ENCODE assay signal across 12 cellular contexts in genomic region chr5:68683632-68684035, GRCh38.
DNase-seq lines count a peak whose midpoint lies in the region; ATAC-seq, FAIRE-seq and TF ChIP-seq lines count a peak whose summit lies in the region.
"Had no signal": no experiment of that assay in that cellular context is flagged by ENCODE, and none has a peak within 500 bp of the region (broad histone marks: within the 10 kb centered on the region; RNA-seq: fewer than 3 reads in every experiment).

No MANE protein-coding gene starts in this region.

- intact Hi-C loops in Right ventricle myocardium superior (cut with DNase I) (no loop called here), left ventricle myocardium inferior (cut with micrococcal nuclease) (no loop called here), GM12878 (cut with micrococcal nuclease; ENCODE audit: unreplicated experiment) (no loop called here)

- H3K9ac ChIP-seq in GM12878 (ENCODE audit: control insufficient read depth, insufficient read depth, low read length) = no peak overlapping the region

- TF ChIP-seq EP300 in GM12878 (IDR thresholded peaks at IDR 0.05; ENCODE audit: borderline replicate concordance in 1 of 2, control insufficient read depth in 1 of 2, low read depth in 2 of 2, low read length in 2 of 2) = no peak

- no peaks in the 10 kb centered on the region for H3K4me1 Mint-ChIP-seq in stimulated activated naive CD8-positive, alpha-beta T cell treated with anti-CD3 and anti-CD28 coated beads, Interleukin-15, amount 100 ng/mL, for 72 hours

- CTCF ChIA-PET in GM12878 (lab: Yijun Ruan, JAX) = interaction anchor here (1.0 kb wide), 1 partner anchor 89 kb away, joined by 3 read pairs; no protein-coding TSS in a partner anchor

- POLR2A ChIA-PET in GM12878 (lab: Charles Lee) = no interaction called here

- H3K4me3 ChIP-seq in left ventricle myocardium inferior = no peak overlapping the region
- H3K4me3 ChIP-seq in GM12878 = no peak overlapping the region

- no peaks in the 10 kb centered on the region for H3K27me3 Mint-ChIP-seq in stimulated activated naive CD8-positive, alpha-beta T cell treated with anti-CD3 and anti-CD28 coated beads, Interleukin-15, amount 100 ng/mL, for 72 hours
- H3K27me3 Mint-ChIP-seq: dendritic cell treated with granulocyte-macrophage colony-stimulating factor and Interleukin-4, amounts not matched to agents 40 ng/mL and 50 ng/mL, for 4 days had no signal

- H3K36me3 ChIP-seq in left ventricle myocardium inferior (no peaks in the 10 kb centered on the region), GM12878 (ENCODE audit: control insufficient read depth in 2 of 2, insufficient read depth in 2 of 2, low read length in 1 of 2) (no peaks in the 10 kb centered on the region)

- no peak overlapping the region for H2AFZ ChIP-seq in GM12878 (ENCODE audit: control insufficient read depth, low read depth, low read length)

- TF ChIP-seq RAD21 in GM12878 (IDR thresholded peaks at IDR 0.05; ENCODE audit: insufficient read depth, low read depth, low read length) = no peak

- no peak overlapping the region for H3K4me2 ChIP-seq in GM12878 (ENCODE audit: control insufficient read depth, insufficient read depth)

- BruUV-seq in GM12878 (replicated peaks; lab: Mats Ljungman, UMichigan) = no TSS peak

- H3K9me3 Mint-ChIP-seq in stimulated activated naive CD8-positive, alpha-beta T cell treated with anti-CD3 and anti-CD28 coated beads, Interleukin-15, amount 100 ng/mL, for 72 hours = no peaks in the 10 kb centered on the region
- H3K9me3 Mint-ChIP-seq: dendritic cell treated with granulocyte-macrophage colony-stimulating factor and Interleukin-4, amounts not matched to agents 40 ng/mL and 50 ng/mL, for 4 days; natural killer cell treated with Interleukin-12 subunit alpha and Interleukin-12 subunit beta and Interleukin-15 and Interleukin-18, amount 100 ng/mL, for 72 hours had no signal

- no peak overlapping the region for H3K27ac ChIP-seq in left ventricle myocardium inferior (replicated peaks)
- H3K27ac ChIP-seq in GM12878 (ENCODE audit: control insufficient read depth, insufficient read depth) = no peak overlapping the region

- no peak for TF ChIP-seq CTCF in left ventricle myocardium inferior (IDR thresholded peaks at IDR 0.05; ENCODE audit: borderline replicate concordance)
- no peak for TF ChIP-seq CTCF in GM12878 (IDR thresholded peaks at IDR 0.05 in 2 of 3, conservative IDR thresholded peaks at IDR 0.05 in 1 of 3; ENCODE audit: control insufficient read depth in 2 of 3, extremely low read depth in 1 of 3, insufficient read depth in 1 of 3, low read depth in 3 of 3, low read length in 3 of 3)

- H4K20me1 ChIP-seq in GM12878 (ENCODE audit: control insufficient read depth, insufficient read depth) = no peaks in the 10 kb centered on the region

- RAD21 ChIA-PET in GM12878 (lab: Charles Lee; ENCODE audit: unreplicated experiment) = no interaction called here

- no peaks in the 10 kb centered on the region for H3K79me2 ChIP-seq in GM12878 (ENCODE audit: control insufficient read depth, insufficient read depth, low read length)

- 24% methylated on average over 5 of the region's 5 CpGs for WGBS in GM12878 (ENCODE audit: insufficient coverage, insufficient replicate concordance, low lambda C conversion rate, missing lambda C conversion rate)

- FAIRE-seq in GM12878 (lab: Jason Lieb, UNC) = no peak

- ATAC-seq in Right ventricle myocardium superior (ENCODE audit: poor library complexity) (peak; percentile 48), GM12878 (no peak), HG02885 (IDR thresholded peaks at IDR 0.05; ENCODE audit: poor library complexity, unreplicated experiment) (no peak)
- ATAC-seq in stimulated activated naive CD8-positive, alpha-beta T cell treated with anti-CD3 and anti-CD28 coated beads, Interleukin-15, amount 100 ng/mL, for 72 hours = no peak
- ATAC-seq: natural killer cell treated with Interleukin-12 subunit alpha and Interleukin-12 subunit beta and Interleukin-15 and Interleukin-18, amount 100 ng/mL, for 72 hours had no signal

- DNase-seq in Right ventricle myocardium superior (no peak), left ventricle myocardium inferior (no peak), GM12878 (ENCODE audit: low read depth, low spot score) (no peak), kidney glomerular epithelial cell (lab: John Stamatoyannopoulos, UW) (peak; percentile 98), KG1 (lab: John Stamatoyannopoulos, UW) (no peak)
- DNase-seq in stimulated activated naive CD8-positive, alpha-beta T cell treated with anti-CD3 and anti-CD28 coated beads, Interleukin-15, amount 100 ng/mL, for 72 hours = no peak
- DNase-seq in stimulated activated CD4-positive, alpha-beta T cell treated with anti-CD3 and anti-CD28 coated beads, Interleukin-2, amount 100 ng/mL, for 48 hours = no peak
- DNase-seq: C1 segment of cervical spinal cord; NK-92 treated with Interleukin-12 subunit alpha and Interleukin-12 subunit beta, amount 100 ng/mL, for 24 hours had no signal

- no peak overlapping the region for H3K27ac Mint-ChIP-seq in stimulated activated naive CD8-positive, alpha-beta T cell treated with anti-CD3 and anti-CD28 coated beads, Interleukin-15, amount 100 ng/mL, for 72 hours
- H3K27ac Mint-ChIP-seq: dendritic cell treated with granulocyte-macrophage colony-stimulating factor and Interleukin-4, amounts not matched to agents 40 ng/mL and 50 ng/mL, for 4 days; natural killer cell treated with Interleukin-12 subunit alpha and Interleukin-12 subunit beta and Interleukin-15 and Interleukin-18, amount 100 ng/mL, for 72 hours had no signal

- SMC1A ChIA-PET in GM12878 (lab: Charles Lee; ENCODE audit: uncharacterized antibody, unreplicated experiment) = interaction anchor here (0.8 kb wide), 1 partner anchor 20 kb away, joined by 3 read pairs; no protein-coding TSS in a partner anchor

- H3K4me1 ChIP-seq in left ventricle myocardium inferior (peaks cover 4% of the 10 kb centered on the region), GM12878 (ENCODE audit: control insufficient read depth, insufficient read depth, low read length) (no peaks in the 10 kb centered on the region)

- H3K27me3 ChIP-seq in left ventricle myocardium inferior (ENCODE audit: low read depth) (no peaks in the 10 kb centered on the region), GM12878 (replicated peaks in 1 of 2; ENCODE audit: control insufficient read depth in 2 of 2, insufficient read depth in 2 of 2, low read length in 1 of 2) (no peaks in the 10 kb centered on the region; a peak in 2 of 4 replicates)

- H3K4me3 Mint-ChIP-seq in stimulated activated naive CD8-positive, alpha-beta T cell treated with anti-CD3 and anti-CD28 coated beads, Interleukin-15, amount 100 ng/mL, for 72 hours = no peak overlapping the region
- H3K4me3 Mint-ChIP-seq: dendritic cell treated with granulocyte-macrophage colony-stimulating factor and Interleukin-4, amounts not matched to agents 40 ng/mL and 50 ng/mL, for 4 days; natural killer cell treated with Interleukin-12 subunit alpha and Interleukin-12 subunit beta and Interleukin-15 and Interleukin-18, amount 100 ng/mL, for 72 hours had no signal

- H3K9me3 ChIP-seq in left ventricle myocardium inferior (replicated peaks) = no peaks in the 10 kb centered on the region
- H3K9me3 ChIP-seq in GM12878 (replicated peaks; ENCODE audit: control insufficient read depth, insufficient read depth, low read length) = no peaks in the 10 kb centered on the region

- TF ChIP-seq POLR2A in GM12878 (IDR thresholded peaks at IDR 0.05; ENCODE audit: low read depth, low read length) = no peak

- in situ Hi-C loops in GM12878 (cut with MboI) = no loop called here

TF ChIP-seq in GM12878, 131 proteins besides CTCF, POLR2A, EP300 and RAD21 (continues in another document):
- TF ChIP-seq RFX5 (IDR thresholded peaks at IDR 0.05; ENCODE audit: low read depth, low read length) = no peak
- peak; percentile 56 for TF ChIP-seq REST (IDR thresholded peaks at IDR 0.05; ENCODE audit: low read depth, low read length)
- TF ChIP-seq USF1 (IDR thresholded peaks at IDR 0.05; ENCODE audit: borderline replicate concordance, extremely low read length, insufficient read depth, low read depth, low read length) = no peak
